13 cellular contexts compared by ENCODE assay signal in genomic region chr6:33374359-33374910, GRCh38. TPM values are rescaled to one million over a fixed set of nuclear protein-coding genes. Genes with fewer than 3 reads are reported as not detected.
DNase-seq lines count a peak whose midpoint lies in the region; ATAC-seq and TF ChIP-seq lines count a peak whose summit lies in the region.
"Had no signal": no experiment of that assay in that cellular context is flagged by ENCODE, and none has a peak within 500 bp of the region (broad histone marks: within the 10 kb centered on the region; RNA-seq: fewer than 3 reads in every experiment).

No MANE protein-coding gene starts in this region.

- no peaks in the 10 kb centered on the region for H3K36me3 ChIP-seq in skeletal muscle tissue (ENCODE audit: control insufficient read depth in 3 of 3, insufficient read depth in 3 of 3, low read length in 3 of 3)
- H3K36me3 ChIP-seq: BE2C had no signal

- TF ChIP-seq CTCF in C4-2B (conservative IDR thresholded peaks at IDR 0.05) (no peak), VCaP (conservative IDR thresholded peaks at IDR 0.05) (no peak), fibroblast of the aortic adventitia (IDR thresholded peaks at IDR 0.05; ENCODE audit: insufficient read depth, low read length) (no peak)

- peak; percentile 42 for DNase-seq in fibroblast of the aortic adventitia (ENCODE audit: low read depth)
- DNase-seq in stimulated activated naive CD4-positive, alpha-beta T cell (lab: John Stamatoyannopoulos, UW): no peak
- DNase-seq in kidney glomerular epithelial cell (lab: John Stamatoyannopoulos, UW): no peak
- DNase-seq: activated T-cell treated with anti-CD3 and anti-CD28 coated beads for 4 hours; BE2C; NCI-H2081 treated with DMSO at 0.1 percent for 48 hours; NK-92 treated with Interleukin-12 subunit alpha and Interleukin-12 subunit beta, amount 100 ng/mL, for 24 hours had no signal

- no peaks in the 10 kb centered on the region for H3K27me3 ChIP-seq in skeletal muscle tissue (ENCODE audit: control insufficient read depth in 3 of 3, insufficient read depth in 3 of 3, low read length in 3 of 3)
- H3K27me3 ChIP-seq: BE2C, dorsolateral prefrontal cortex had no signal

- ATAC-seq in SK-N-SH treated with all-trans-retinoic acid at 6 μM for 48 hours: no peak; the same call in 2 of the 3 replicates
- ATAC-seq in HG02852 (IDR thresholded peaks at IDR 0.05; ENCODE audit: unreplicated experiment): no peak

- peaks cover 4 to 21% (median 11%) of the 10 kb centered on the region in 3 donors for H3K4me1 ChIP-seq in skeletal muscle tissue (ENCODE audit: control insufficient read depth in 3 of 3, insufficient read depth in 3 of 3, low read length in 3 of 3)
- H3K4me1 ChIP-seq: BE2C had no signal

- H3K9ac ChIP-seq in skeletal muscle tissue (ENCODE audit: low read depth in 1 of 3, low read length in 3 of 3): peak overlapping the region in 1 of 3 donors; percentile 1

- peak overlapping the region; percentile 56 for H3K27ac ChIP-seq in C4-2B
- peak overlapping the region; percentile 60 for H3K27ac ChIP-seq in VCaP
- peak overlapping the region; percentile 56 for H3K27ac ChIP-seq in skeletal muscle tissue (ENCODE audit: low read depth, low read length)
- H3K27ac ChIP-seq: dorsolateral prefrontal cortex had no signal

- H3K4me3 ChIP-seq in fibroblast of the aortic adventitia (ENCODE audit: low read depth, low read length) (no peak overlapping the region), skeletal muscle tissue (ENCODE audit: low read length in 3 of 3) (no peak overlapping the region)

- H3K9me3 ChIP-seq in skeletal muscle tissue (ENCODE audit: control insufficient read depth in 3 of 3, low read length in 3 of 3): no peaks in the 10 kb centered on the region
- H3K9me3 ChIP-seq: BE2C had no signal

TF ChIP-seq in SK-N-SH treated with all-trans-retinoic acid at 6 μM for 48 hours, 23 proteins besides CTCF, POLR2A, EP300 and RAD21:
- TF ChIP-seq ZNF8 (CRISPR knock-in tag; IDR thresholded peaks at IDR 0.05) (no peak), ZNF70 (CRISPR knock-in tag; IDR thresholded peaks at IDR 0.05) (no peak), ESRRG (CRISPR knock-in tag; IDR thresholded peaks at IDR 0.05) (no peak)

RNA-seq across cellular contexts. Expression of gene KIFC1, which starts 17.2 kb away (rescaled TPM):
- 49.3 TPM in 1 of 2 replicates, not detected in the other for total RNA-seq in fibroblast of the aortic adventitia (ENCODE audit: low replicate concordance)
- 12.0 TPM for total RNA-seq in skeletal muscle tissue

RNA-seq across cellular contexts. Expression of gene PHF1, which starts 36.4 kb away (rescaled TPM):
- 18.9 and 20.9 TPM in 2 replicates for total RNA-seq in fibroblast of the aortic adventitia (ENCODE audit: low replicate concordance)
- 5.7 TPM for total RNA-seq in skeletal muscle tissue

RNA-seq across cellular contexts. Expression of gene CUTA, which starts 43.5 kb away (rescaled TPM):
- total RNA-seq in fibroblast of the aortic adventitia (ENCODE audit: low replicate concordance): 106 and 522 TPM in 2 replicates
- total RNA-seq in skeletal muscle tissue: 73.1 TPM

RNA-seq across cellular contexts. Expression of gene SYNGAP1, which starts 45.4 kb away (rescaled TPM):
- 3.3 and 7.6 TPM in 2 replicates for total RNA-seq in fibroblast of the aortic adventitia (ENCODE audit: low replicate concordance)
- total RNA-seq in skeletal muscle tissue: 1.6 TPM

RNA-seq across cellular contexts. Expression of gene DAXX, which starts 51.7 kb away (rescaled TPM):
- total RNA-seq in fibroblast of the aortic adventitia (ENCODE audit: low replicate concordance) (42.2 and 149 TPM in 2 replicates), skeletal muscle tissue (15.1 TPM)
